Comparison of ENCODE assay signal across 11 cellular contexts in the genomic region with DNA sequence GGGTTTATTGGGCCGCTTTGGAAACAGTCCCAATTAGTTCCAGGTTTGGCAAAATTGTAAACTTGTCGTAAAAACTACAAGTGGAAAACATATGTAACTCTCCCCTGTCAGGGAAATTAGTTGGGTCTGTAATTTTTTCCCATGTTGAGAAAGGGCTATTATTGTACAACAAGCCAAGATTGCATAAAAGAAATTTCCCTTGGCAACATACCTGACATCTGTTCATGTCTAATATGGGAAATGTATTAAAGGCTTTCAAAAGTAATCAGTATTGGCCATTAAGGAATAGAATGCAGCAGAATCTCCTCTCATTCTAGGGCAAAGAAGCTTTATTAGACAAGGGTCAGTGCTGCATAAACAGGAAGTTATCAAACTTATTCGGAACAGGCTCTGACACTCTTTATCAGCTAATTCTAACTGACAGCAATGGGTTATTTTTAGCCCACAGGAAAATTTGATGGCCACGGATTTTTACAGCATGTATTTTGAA.
DNase-seq lines count a peak whose midpoint lies in the region; ATAC-seq, FAIRE-seq and TF ChIP-seq lines count a peak whose summit lies in the region.
"Had no signal": no experiment of that assay in that cellular context is flagged by ENCODE, and none has a peak within 500 bp of the region (broad histone marks: within the 10 kb centered on the region; RNA-seq: fewer than 3 reads in every experiment).

No MANE protein-coding gene starts in this region.

- H3K4me3 ChIP-seq in duodenal mucosa (ENCODE audit: low read depth in 1 of 2, low read length in 2 of 2) (peak overlapping the region; percentile 7 to 39), GM23338 (no peak overlapping the region)
- H3K4me3 ChIP-seq: adrenal gland had no signal

- no peak for FAIRE-seq in GM12892 (lab: Jason Lieb, UNC)

- H3F3A ChIP-seq in GM23338 (replicated peaks; ENCODE audit: low read depth) = no peaks in the 10 kb centered on the region

- H3K4me2 ChIP-seq in GM23338 = no peak overlapping the region

- peak overlapping the region; percentile 77 to 92 (median 89) for H3K27ac Mint-ChIP-seq in CD14-positive monocyte
- peak overlapping the region; percentile 44 to 91 (median 79) for H3K27ac Mint-ChIP-seq in nephron
- no peak overlapping the region for H3K27ac Mint-ChIP-seq in GM23338

- peaks cover 0 to 3% (median 0%) of the 10 kb centered on the region in 7 donors for H3K9me3 Mint-ChIP-seq in CD14-positive monocyte
- no peaks in the 10 kb centered on the region for H3K9me3 Mint-ChIP-seq in nephron
- H3K9me3 Mint-ChIP-seq in GM23338 = no peaks in the 10 kb centered on the region

- no peak for TF ChIP-seq POLR2A in GM12892 (IDR thresholded peaks at IDR 0.05; ENCODE audit: low read depth, low read length)

- peaks cover 6% of the 10 kb centered on the region; the same call in 1 of the 2 replicates for H3K9me2 ChIP-seq in GM23338 (ENCODE audit: insufficient read depth)

- intact Hi-C loops in CD14-positive monocyte (cut with micrococcal nuclease) = no loop called here

- H3K4me3 Mint-ChIP-seq in CD14-positive monocyte = peak overlapping the region in 1 of 2 donors; percentile 3
- no peak overlapping the region for H3K4me3 Mint-ChIP-seq in nephron
- no peak overlapping the region for H3K4me3 Mint-ChIP-seq in GM23338

- H3K27me3 Mint-ChIP-seq in CD14-positive monocyte (ENCODE audit: low read depth in 3 of 3) = no peaks in the 10 kb centered on the region
- no peaks in the 10 kb centered on the region for H3K27me3 Mint-ChIP-seq in nephron (ENCODE audit: low read depth)
- H3K27me3 Mint-ChIP-seq in GM23338 (ENCODE audit: insufficient read depth, low read depth, poor library complexity) = peaks cover 3% of the 10 kb centered on the region

- no peaks in the 10 kb centered on the region for H4K20me1 ChIP-seq in GM23338 (replicated peaks; ENCODE audit: insufficient read depth)

- H3K9ac ChIP-seq in duodenal mucosa (ENCODE audit: low read depth in 1 of 2, low read length in 2 of 2) = no peak overlapping the region

- H3K79me2 ChIP-seq in GM23338 (replicated peaks; ENCODE audit: insufficient read depth) = no peaks in the 10 kb centered on the region

- in situ Hi-C loops in ACHN (cut with HindIII; ENCODE audit: low pct_ligation_motif_present, low pct_unique_long_range_greater_than_20kb, low sequenced_read_pairs) = no loop called here

- H3K27me3 ChIP-seq in duodenal mucosa (ENCODE audit: control insufficient read depth in 1 of 2, insufficient read depth in 2 of 2, low read length in 2 of 2) (no peaks in the 10 kb centered on the region), GM23338 (ENCODE audit: insufficient read depth) (no peaks in the 10 kb centered on the region)
- H3K27me3 ChIP-seq: adrenal gland, foreskin keratinocyte had no signal

- H3K27ac ChIP-seq in duodenal mucosa (ENCODE audit: low read depth, low read length) (no peak overlapping the region), GM23338 (ENCODE audit: low read depth) (no peak overlapping the region)
- H3K27ac ChIP-seq: foreskin keratinocyte had no signal

- DNase-seq in CD14-positive monocyte (ENCODE audit: low spot score) (no peak), NCI-H446 treated with DMSO at 0.1 percent for 48 hours (lab: John Stamatoyannopoulos, UW) (peak; percentile 34), GM23338 (ENCODE audit: low spot score) (no peak), glomerular visceral epithelial cell (ENCODE audit: extremely low spot score) (no peak), GM12892 (ENCODE audit: insufficient read length) (no peak), ACHN (no peak)
- DNase-seq: adrenal gland; foreskin keratinocyte; stimulated activated CD4-positive, alpha-beta T cell treated with anti-CD3 and anti-CD28 coated beads, Interleukin-4, amount 100 ng/mL, for 24 hours had no signal

- TF ChIP-seq CTCF in CD14-positive monocyte (IDR thresholded peaks at IDR 0.05) (no peak), nephron (IDR thresholded peaks at IDR 0.05; ENCODE audit: unreplicated experiment in 3 of 3) (no peak), GM23338 (conservative IDR thresholded peaks at IDR 0.05; ENCODE audit: low read depth in 2 of 2) (no peak)

- H3K36me3 ChIP-seq in duodenal mucosa (ENCODE audit: control insufficient read depth in 1 of 2, insufficient read depth in 2 of 2, low read length in 2 of 2) (peaks cover 12 to 20% of the 10 kb centered on the region in 2 donors), GM23338 (ENCODE audit: insufficient read depth) (no peaks in the 10 kb centered on the region)
- H3K36me3 ChIP-seq: adrenal gland had no signal

- no peak for ATAC-seq in GM23338
- ATAC-seq: foreskin keratinocyte had no signal

- H3K4me1 ChIP-seq in duodenal mucosa (ENCODE audit: control insufficient read depth in 1 of 2, insufficient read depth in 2 of 2, low read length in 2 of 2) (peaks cover 29 to 49% of the 10 kb centered on the region in 2 donors), GM23338 (ENCODE audit: insufficient read depth) (peaks cover 4% of the 10 kb centered on the region; the same call in 1 of the 2 replicates)

- no peaks in the 10 kb centered on the region for H3K9me3 ChIP-seq in duodenal mucosa (ENCODE audit: control insufficient read depth in 1 of 2, low read length in 2 of 2)
- H3K9me3 ChIP-seq: adrenal gland had no signal

- no peak overlapping the region for H2AFZ ChIP-seq in GM23338

- H3K36me3 Mint-ChIP-seq in CD14-positive monocyte (peaks cover 25 to 29% of the 10 kb centered on the region in 2 donors), nephron (ENCODE audit: low read depth) (peaks cover 97% of the 10 kb centered on the region), GM23338 (ENCODE audit: low read depth) (no peaks in the 10 kb centered on the region)

- peaks cover 45% of the 10 kb centered on the region for H3K4me1 Mint-ChIP-seq in CD14-positive monocyte
- peaks cover 58% of the 10 kb centered on the region for H3K4me1 Mint-ChIP-seq in nephron
- H3K4me1 Mint-ChIP-seq in GM23338 = no peaks in the 10 kb centered on the region; the same call in 2 of the 3 replicates

TF ChIP-seq in GM23338, 12 proteins besides CTCF, POLR2A, EP300 and RAD21:
- no peak for TF ChIP-seq EZH2 (IDR thresholded peaks at IDR 0.05; ENCODE audit: low read depth, unreplicated experiment)
